30 cellular contexts compared by ENCODE assay signal in the genomic region with DNA sequence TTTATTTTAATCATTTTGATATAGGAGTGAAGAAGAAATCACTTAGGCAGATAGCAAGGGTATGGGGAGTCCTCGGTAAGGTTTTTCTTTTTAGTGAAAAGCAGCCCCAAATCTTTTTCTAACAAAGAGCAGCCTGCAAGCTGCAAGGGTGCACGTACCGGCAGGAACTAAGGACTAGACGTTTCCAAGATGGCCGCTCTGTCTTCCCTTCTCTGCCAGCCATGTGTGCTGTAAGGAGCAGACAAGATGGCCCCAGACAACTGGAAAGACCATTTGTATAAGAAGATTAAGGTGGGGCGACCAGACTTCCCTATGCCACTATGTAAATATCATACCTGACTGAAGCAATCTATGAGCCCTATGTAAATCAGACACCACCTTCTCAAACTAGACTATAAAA.
"Had no signal": no experiment of that assay in that cellular context is flagged by ENCODE, and none has a peak within 500 bp of the region (broad histone marks: within the 10 kb centered on the region; RNA-seq: fewer than 3 reads in every experiment).

No MANE protein-coding gene starts in this region.

- H3K27ac ChIP-seq: ascending aorta, breast epithelium, cardiac muscle cell, colonic mucosa had no signal

- FAIRE-seq: frontal cortex had no signal

- H3K9me3 ChIP-seq: colonic mucosa had no signal

- H3K4me1 ChIP-seq: ascending aorta, breast epithelium, colonic mucosa had no signal

- ATAC-seq: activated CD4-positive, alpha-beta T cell treated with anti-CD3 and anti-CD28 coated beads for 36 hours; activated CD8-positive, alpha-beta memory T cell treated with anti-CD3 and anti-CD28 coated beads, Interleukin-2, amount 10 ng/mL, durations not matched to agents 7 days and 5 days; activated naive CD4-positive, alpha-beta T cell treated with anti-CD3 and anti-CD28 coated beads, Interleukin-2, amount 50 U/mL, for 72 hours; esophagus mucosa had no signal

- H3K27ac Mint-ChIP-seq: activated CD4-positive, alpha-beta memory T cell treated with anti-CD3 and anti-CD28 coated beads, Interleukin-2, amount 10 ng/mL, durations not matched to agents 7 days and 5 days; activated CD4-positive, alpha-beta T cell treated with anti-CD3 and anti-CD28 coated beads for 36 hours; activated CD4-positive, alpha-beta T cell treated with anti-CD3 and anti-CD28 coated beads, Interleukin-2, amount 10 ng/mL, durations not matched to agents 24 days and 14 days; activated CD8-positive, alpha-beta memory T cell treated with anti-CD3 and anti-CD28 coated beads, Interleukin-2, amount 10 ng/mL, durations not matched to agents 7 days and 5 days; activated naive CD4-positive, alpha-beta T cell treated with anti-CD3 and anti-CD28 coated beads, Interleukin-2, amount 10 ng/mL, durations not matched to agents 7 days and 5 days; activated naive CD4-positive, alpha-beta T cell treated with anti-CD3 and anti-CD28 coated beads, Interleukin-2, amount 50 U/mL, for 72 hours; activated naive CD8-positive, alpha-beta T cell treated with anti-CD3 and anti-CD28 coated beads, Interleukin-2, amount 10 ng/mL, durations not matched to agents 7 days and 5 days; activated T-helper 1 cell treated with anti-CD3 and anti-CD28 coated beads, Interleukin-12 subunit alpha, Interleukin-12 subunit beta, Interleukin-2, Interleukin-4 antibody, amounts not matched to agents 30 ng/mL and 10 ng/mL and 1 ng/mL, durations not matched to agents 14 hours and 24 hours and 36 hours; activated T-helper 2 cell treated with anti-CD3 and anti-CD28 coated beads, Interferon-gamma antibody, Interleukin-2, Interleukin-4, amounts not matched to agents 10 μg/mL and 5 μg/mL and 100 μg/mL, durations not matched to agents 14 hours and 24 hours and 36 hours; brain; endodermal cell had no signal

- H3K4me3 ChIP-seq: ascending aorta, breast epithelium, cardiac muscle cell, colonic mucosa had no signal

- H3K4me3 Mint-ChIP-seq: activated CD4-positive, alpha-beta memory T cell treated with anti-CD3 and anti-CD28 coated beads, Interleukin-2, amount 10 ng/mL, durations not matched to agents 7 days and 5 days; activated CD4-positive, alpha-beta T cell treated with anti-CD3 and anti-CD28 coated beads for 36 hours; activated CD4-positive, alpha-beta T cell treated with anti-CD3 and anti-CD28 coated beads, Interleukin-2, amount 10 ng/mL, durations not matched to agents 24 days and 14 days; activated CD8-positive, alpha-beta memory T cell treated with anti-CD3 and anti-CD28 coated beads, Interleukin-2, amount 10 ng/mL, durations not matched to agents 7 days and 5 days; activated naive CD4-positive, alpha-beta T cell treated with anti-CD3 and anti-CD28 coated beads, Interleukin-2, amount 10 ng/mL, durations not matched to agents 7 days and 5 days; activated naive CD8-positive, alpha-beta T cell treated with anti-CD3 and anti-CD28 coated beads, Interleukin-2, amount 10 ng/mL, durations not matched to agents 7 days and 5 days; activated T-helper 1 cell treated with anti-CD3 and anti-CD28 coated beads, Interleukin-12 subunit alpha, Interleukin-12 subunit beta, Interleukin-2, Interleukin-4 antibody, amounts not matched to agents 30 ng/mL and 10 ng/mL and 1 ng/mL, durations not matched to agents 14 hours and 24 hours and 36 hours; brain; endodermal cell had no signal

- H3K36me3 ChIP-seq: breast epithelium, cardiac muscle cell, colonic mucosa had no signal

- H3K27me3 ChIP-seq: ascending aorta, breast epithelium, cardiac muscle cell, colonic mucosa had no signal

- H3K4me1 Mint-ChIP-seq: brain, endodermal cell had no signal

- DNase-seq: activated CD4-positive, alpha-beta memory T cell treated with anti-CD3 and anti-CD28 coated beads, Interleukin-2, amount 10 ng/mL, durations not matched to agents 7 days and 5 days; activated CD4-positive, alpha-beta T cell treated with anti-CD3 and anti-CD28 coated beads for 36 hours; activated CD4-positive, alpha-beta T cell treated with anti-CD3 and anti-CD28 coated beads, Interleukin-2, amount 10 ng/mL, durations not matched to agents 24 days and 14 days; activated CD4-positive, CD25-positive, alpha-beta regulatory T cell; activated CD4-positive, CD25-positive, alpha-beta regulatory T cell treated with anti-CD3 and anti-CD28 coated beads, Interleukin-2, amount 50 U/mL, for 72 hours; activated CD8-positive, alpha-beta memory T cell treated with anti-CD3 and anti-CD28 coated beads, Interleukin-2, amount 10 ng/mL, durations not matched to agents 7 days and 5 days; activated CD8-positive, alpha-beta memory T cell treated with anti-CD3 and anti-CD28 coated beads, Interleukin-2, amount 50 U/mL, for 4 hours; activated effector memory CD4-positive, alpha-beta T cell treated with anti-CD3 and anti-CD28 coated beads, Interleukin-2, amount 50 U/mL, for 16 hours; activated naive CD4-positive, alpha-beta T cell treated with anti-CD3 and anti-CD28 coated beads, Interleukin-2, amount 10 ng/mL, durations not matched to agents 7 days and 5 days; activated naive CD8-positive, alpha-beta T cell treated with anti-CD3 and anti-CD28 coated beads, Interleukin-2, amount 10 ng/mL, durations not matched to agents 7 days and 5 days; activated T-cell treated with anti-CD3 and anti-CD28 coated beads, Interleukin-2, amount 50 U/mL, for 1 hour; activated T-cell treated with anti-CD3 and anti-CD28 coated beads, Interleukin-2, amount 50 U/mL, for 48 hours; central memory CD4-positive, alpha-beta T cell; cerebellar nuclear complex; colonic mucosa; effector CD8-positive, alpha-beta T cell; endodermal cell; foreskin fibroblast; head of caudate nucleus; T-helper 1 cell; T-helper 2 cell had no signal

- H3K27me3 Mint-ChIP-seq: activated CD4-positive, alpha-beta memory T cell treated with anti-CD3 and anti-CD28 coated beads, Interleukin-2, amount 10 ng/mL, durations not matched to agents 7 days and 5 days; activated CD4-positive, alpha-beta T cell treated with anti-CD3 and anti-CD28 coated beads for 36 hours; activated CD4-positive, alpha-beta T cell treated with anti-CD3 and anti-CD28 coated beads, Interleukin-2, amount 10 ng/mL, durations not matched to agents 24 days and 14 days; activated CD8-positive, alpha-beta memory T cell treated with anti-CD3 and anti-CD28 coated beads, Interleukin-2, amount 10 ng/mL, durations not matched to agents 7 days and 5 days; activated naive CD4-positive, alpha-beta T cell treated with anti-CD3 and anti-CD28 coated beads, Interleukin-2, amount 10 ng/mL, durations not matched to agents 7 days and 5 days; activated naive CD8-positive, alpha-beta T cell treated with anti-CD3 and anti-CD28 coated beads, Interleukin-2, amount 10 ng/mL, durations not matched to agents 7 days and 5 days had no signal
